In the genomic region with DNA sequence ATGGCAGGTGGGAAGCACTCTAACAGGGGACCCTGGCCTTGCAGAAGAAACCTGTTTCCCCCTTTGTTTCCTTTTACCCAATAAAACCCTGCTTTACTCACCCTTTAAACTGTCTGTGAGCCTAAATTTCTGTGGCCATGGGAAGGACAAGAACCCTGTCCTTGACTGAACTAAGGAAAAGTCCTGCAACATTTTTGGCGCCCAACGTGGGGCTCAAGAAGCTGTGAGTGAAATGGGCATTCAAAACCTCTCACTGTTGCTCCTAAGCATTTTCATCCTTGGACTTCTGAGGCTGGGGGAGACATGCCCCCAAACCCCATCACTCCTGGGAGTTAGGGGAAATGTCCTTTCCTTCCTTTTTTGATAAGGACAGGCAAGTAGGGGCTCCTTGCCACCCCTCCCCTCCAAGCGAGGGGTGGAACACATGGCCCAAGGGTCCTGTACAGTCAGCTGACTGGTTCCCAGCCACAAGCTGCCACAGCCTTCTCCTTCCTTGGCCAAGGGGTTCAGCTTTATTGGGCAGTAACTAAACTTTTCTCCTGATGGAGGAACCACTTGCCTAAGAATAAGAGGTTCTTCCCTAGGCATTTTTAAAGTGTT, we compare ENCODE assay signal across 17 cellular contexts.
DNase-seq lines count a peak whose midpoint lies in the region; ATAC-seq and TF ChIP-seq lines count a peak whose summit lies in the region.
"Had no signal": no experiment of that assay in that cellular context is flagged by ENCODE, and none has a peak within 500 bp of the region (broad histone marks: within the 10 kb centered on the region; RNA-seq: fewer than 3 reads in every experiment).

No MANE protein-coding gene starts in this region.

- H3K4me1 Mint-ChIP-seq in stimulated activated effector memory CD8-positive, alpha-beta T cell treated with anti-CD3 and anti-CD28 coated beads, Interleukin-12 subunit alpha, Interleukin-12 subunit beta, amount 100 ng/mL, for 72 hours: no peaks in the 10 kb centered on the region
- H3K4me1 Mint-ChIP-seq: T-cell had no signal

- DNase-seq in DMS 273 (lab: John Stamatoyannopoulos, UW; ENCODE audit: unreplicated experiment) (peak; percentile 23), DMS 273 treated with DMSO at 0.1 percent for 48 hours (lab: John Stamatoyannopoulos, UW) (no peak), DND-41 (peak; percentile 39), SJCRH30 (peak; percentile 14 to 17), fibroblast of the aortic adventitia (ENCODE audit: low read depth) (peak; percentile 16), GDM1 (lab: John Stamatoyannopoulos, UW) (no peak)
- no peak for DNase-seq in stimulated activated effector memory CD8-positive, alpha-beta T cell treated with anti-CD3 and anti-CD28 coated beads, Interleukin-12 subunit alpha, Interleukin-12 subunit beta, amount 100 ng/mL, for 72 hours (ENCODE audit: low spot score in 2 of 2)
- DNase-seq: activated gamma-delta T cell; NCI-H187 treated with DMSO at 0.1 percent for 48 hours; NCI-H446 treated with DMSO at 0.1 percent for 48 hours; stimulated activated CD4-positive, alpha-beta T cell treated with anti-CD3 and anti-CD28 coated beads, Interleukin-12 subunit alpha, Interleukin-12 subunit beta, amount 100 ng/mL, for 4 hours; T-cell had no signal

- H3K4me1 ChIP-seq in DND-41 (ENCODE audit: insufficient read depth, low read length): no peaks in the 10 kb centered on the region
- H3K4me1 ChIP-seq in SJCRH30: no peaks in the 10 kb centered on the region
- H3K4me1 ChIP-seq: tibial nerve had no signal

- no peaks in the 10 kb centered on the region for H3K36me3 Mint-ChIP-seq in stimulated activated effector memory CD8-positive, alpha-beta T cell treated with anti-CD3 and anti-CD28 coated beads, Interleukin-12 subunit alpha, Interleukin-12 subunit beta, amount 100 ng/mL, for 72 hours
- H3K36me3 Mint-ChIP-seq: T-cell had no signal

- no peaks in the 10 kb centered on the region for H3K36me3 ChIP-seq in DND-41 (ENCODE audit: insufficient read depth, low read length)
- no peaks in the 10 kb centered on the region for H3K36me3 ChIP-seq in SJCRH30
- H3K36me3 ChIP-seq: tibial nerve had no signal

- no peak overlapping the region for H3K4me3 ChIP-seq in DND-41 (ENCODE audit: low read depth in 1 of 2, low read length in 2 of 2)
- H3K4me3 ChIP-seq in SJCRH30: no peak overlapping the region
- no peak overlapping the region for H3K4me3 ChIP-seq in fibroblast of the aortic adventitia (ENCODE audit: low read depth, low read length)
- H3K4me3 ChIP-seq: tibial nerve had no signal

- H3K9me3 Mint-ChIP-seq in stimulated activated effector memory CD8-positive, alpha-beta T cell treated with anti-CD3 and anti-CD28 coated beads, Interleukin-12 subunit alpha, Interleukin-12 subunit beta, amount 100 ng/mL, for 72 hours: peaks cover 11% of the 10 kb centered on the region

- H3K4me2 ChIP-seq in DND-41 (ENCODE audit: insufficient read depth, low read length): no peak overlapping the region

- no peak overlapping the region for H3K9ac ChIP-seq in DND-41 (ENCODE audit: low read depth, low read length)

- H3K27ac ChIP-seq in DND-41 (ENCODE audit: low read length) (no peak overlapping the region), SJCRH30 (no peak overlapping the region)
- H3K27ac ChIP-seq: 22Rv1, tibial nerve, VCaP had no signal

- H3K27me3 ChIP-seq in DND-41 (ENCODE audit: insufficient read depth, low read length, poor library complexity) (no peaks in the 10 kb centered on the region), SJCRH30 (no peaks in the 10 kb centered on the region)
- H3K27me3 ChIP-seq: tibial nerve had no signal

- H3K4me3 Mint-ChIP-seq in stimulated activated effector memory CD8-positive, alpha-beta T cell treated with anti-CD3 and anti-CD28 coated beads, Interleukin-12 subunit alpha, Interleukin-12 subunit beta, amount 100 ng/mL, for 72 hours: no peak overlapping the region
- H3K4me3 Mint-ChIP-seq: T-cell had no signal

- H3K9me3 ChIP-seq in DND-41 (ENCODE audit: insufficient read depth, low read length, severe bottlenecking) (peaks cover 30% of the 10 kb centered on the region), SJCRH30 (replicated peaks) (peaks cover 15% of the 10 kb centered on the region)

- no peak for ATAC-seq in DND-41 (ENCODE audit: insufficient read depth, low read depth)
- no peak for ATAC-seq in stimulated activated effector memory CD8-positive, alpha-beta T cell treated with anti-CD3 and anti-CD28 coated beads, Interleukin-12 subunit alpha, Interleukin-12 subunit beta, amount 100 ng/mL, for 72 hours
- no peak for ATAC-seq in HG03378 (IDR thresholded peaks at IDR 0.05; ENCODE audit: unreplicated experiment)
- ATAC-seq: left lobe of liver, T-cell had no signal

- no peak overlapping the region for H3K27ac Mint-ChIP-seq in stimulated activated effector memory CD8-positive, alpha-beta T cell treated with anti-CD3 and anti-CD28 coated beads, Interleukin-12 subunit alpha, Interleukin-12 subunit beta, amount 100 ng/mL, for 72 hours
- H3K27ac Mint-ChIP-seq: T-cell had no signal

- H3K79me2 ChIP-seq in DND-41 (ENCODE audit: insufficient read depth, low read length): no peaks in the 10 kb centered on the region

- no peaks in the 10 kb centered on the region for H4K20me1 ChIP-seq in DND-41 (ENCODE audit: insufficient read depth, low read length)

- H2AFZ ChIP-seq in DND-41 (ENCODE audit: low read depth, low read length): no peak overlapping the region

- no peak for TF ChIP-seq CTCF in DND-41 (IDR thresholded peaks at IDR 0.05; ENCODE audit: borderline replicate concordance, extremely low read depth, low read length, poor library complexity, severe bottlenecking)
- TF ChIP-seq CTCF in fibroblast of the aortic adventitia (IDR thresholded peaks at IDR 0.05; ENCODE audit: insufficient read depth, low read length): no peak

Comparison
In these comparisons a context has a peak if more than half of its experiments do, and no peak if none do; other contexts are left out.
1. DNase-seq: peak in DMS 273 (single experiment), DND-41 (single experiment), SJCRH30 (2 of 2) and fibroblast of the aortic adventitia (single experiment); none in DMS 273 treated with DMSO at 0.1 percent for 48 hours (single experiment), stimulated activated effector memory CD8-positive, alpha-beta T cell treated with anti-CD3 and anti-CD28 coated beads, Interleukin-12 subunit alpha, Interleukin-12 subunit beta, amount 100 ng/mL, for 72 hours (0 of 2) and GDM1 (single experiment).